Comparison of ENCODE assay signal across 34 cellular contexts in the genomic region with DNA sequence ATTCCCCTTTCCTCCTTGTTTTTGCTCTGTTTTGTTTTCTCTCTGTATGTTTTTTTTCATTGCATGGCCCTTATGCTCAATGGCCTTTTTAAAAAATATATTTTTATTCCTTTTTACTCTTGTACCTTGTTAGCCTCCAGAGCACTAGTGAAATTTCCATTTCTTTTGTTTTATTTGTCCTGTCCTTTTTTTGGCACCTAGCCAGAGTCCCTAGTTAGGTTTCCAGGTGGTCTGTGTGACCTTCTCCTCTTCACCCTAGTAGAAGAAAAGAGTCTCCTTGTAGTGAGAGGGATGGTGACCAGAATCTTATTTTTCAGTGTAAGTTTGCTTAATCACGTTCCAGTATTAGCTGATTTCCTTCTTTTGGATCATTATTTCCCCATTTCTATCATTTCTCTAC.
"Had no signal": no experiment of that assay in that cellular context is flagged by ENCODE, and none has a peak within 500 bp of the region (broad histone marks: within the 10 kb centered on the region; RNA-seq: fewer than 3 reads in every experiment).

No MANE protein-coding gene starts in this region.

- H3K27ac Mint-ChIP-seq: activated B cell treated with CpG ODN at 0.5 μM for 24 hours; activated CD8-positive, alpha-beta T cell treated with anti-CD3 and anti-CD28 coated beads for 36 hours; activated naive CD8-positive, alpha-beta T cell; activated T-helper 17 cell treated with anti-CD3 and anti-CD28 coated beads, Interleukin-2, amount 50 U/mL, for 72 hours; effector memory CD8-positive, alpha-beta T cell; T-helper 17 cell; T-helper 2 cell treated with Interferon-gamma antibody and Interleukin-4, amounts not matched to agents 5 μg/mL and 100 μg/mL, for 36 hours had no signal

- H3K4me3 ChIP-seq: coronary artery, esophagus muscularis mucosa, gastrocnemius medialis, heart left ventricle had no signal

- H3K4me1 ChIP-seq: esophagus muscularis mucosa, foreskin keratinocyte, gastrocnemius medialis had no signal

- H3K4me1 Mint-ChIP-seq: activated B cell treated with CpG ODN at 0.5 μM for 24 hours; activated T-helper 17 cell treated with anti-CD3 and anti-CD28 coated beads, Interleukin-2, amount 50 U/mL, for 72 hours; central memory CD8-positive, alpha-beta T cell had no signal

- H3K27me3 Mint-ChIP-seq: activated B cell treated with CpG ODN at 0.5 μM for 24 hours; activated CD8-positive, alpha-beta T cell treated with anti-CD3 and anti-CD28 coated beads for 36 hours; activated naive CD8-positive, alpha-beta T cell; activated T-helper 17 cell treated with anti-CD3 and anti-CD28 coated beads, Interleukin-2, amount 50 U/mL, for 72 hours; central memory CD8-positive, alpha-beta T cell; effector memory CD8-positive, alpha-beta T cell; T-helper 17 cell had no signal

- H3K27ac ChIP-seq: brain microvascular endothelial cell, coronary artery, esophagus muscularis mucosa, foreskin keratinocyte, gastrocnemius medialis, WERI-Rb-1 had no signal

- H3K27me3 ChIP-seq: brain microvascular endothelial cell, esophagus muscularis mucosa, foreskin keratinocyte, gastrocnemius medialis, heart left ventricle had no signal

- H3K9me3 Mint-ChIP-seq: activated B cell treated with CpG ODN at 0.5 μM for 24 hours; activated CD8-positive, alpha-beta T cell treated with anti-CD3 and anti-CD28 coated beads for 36 hours; activated T-cell treated with anti-CD3 and anti-CD28 coated beads, Interleukin-2, amount 50 U/mL, for 4 hours; activated T-helper 17 cell treated with anti-CD3 and anti-CD28 coated beads, Interleukin-2, amount 50 U/mL, for 72 hours; central memory CD8-positive, alpha-beta T cell; effector memory CD8-positive, alpha-beta T cell; T-helper 2 cell treated with Interferon-gamma antibody and Interleukin-4, amounts not matched to agents 5 μg/mL and 100 μg/mL, for 36 hours had no signal

- DNase-seq: activated B cell treated with CpG ODN at 0.5 μM for 24 hours; activated CD4-positive, alpha-beta T cell treated with anti-CD3 and anti-CD28 coated beads for 48 hours; activated CD4-positive, alpha-beta T cell treated with anti-CD3 and anti-CD28 coated beads, Interleukin-2, amount 50 U/mL, for 1 hour; activated CD4-positive, alpha-beta T cell treated with anti-CD3 and anti-CD28 coated beads, Interleukin-2, amount 50 U/mL, for 48 hours; activated CD8-positive, alpha-beta memory T cell treated with anti-CD3 and anti-CD28 coated beads for 24 hours; activated CD8-positive, alpha-beta T cell treated with anti-CD3 and anti-CD28 coated beads for 36 hours; activated effector memory CD4-positive, alpha-beta T cell treated with Interleukin-2 at 50 U/mL for 16 hours; activated gamma-delta T cell treated with Interleukin-2 at 50 U/mL for 16 hours; activated naive CD4-positive, alpha-beta T cell treated with anti-CD3 and anti-CD28 coated beads, Interleukin-2, amount 50 U/mL, for 16 hours; activated naive CD4-positive, alpha-beta T cell treated with Interleukin-2 at 50 U/mL for 16 hours; activated T-cell treated with anti-CD3 and anti-CD28 coated beads, Interleukin-2, amount 50 U/mL, for 4 hours; amniotic stem cell; anterior cingulate cortex; brain microvascular endothelial cell; dermis blood vessel endothelial cell; effector CD4-positive, alpha-beta T cell; effector memory CD8-positive, alpha-beta T cell; erythroblast; foreskin keratinocyte; gastrocnemius medialis; glutamatergic neuron; heart left ventricle; T-helper 17 cell; T1000; WERI-Rb-1 had no signal

- H3K9me3 ChIP-seq: esophagus muscularis mucosa, gastrocnemius medialis, heart left ventricle had no signal

- H3K36me3 ChIP-seq: WERI-Rb-1 had no signal

- FAIRE-seq: astrocyte, bronchial epithelial cell had no signal

- ATAC-seq: activated CD4-positive, CD25-positive, alpha-beta regulatory T cell treated with anti-CD3 and anti-CD28 coated beads, Interleukin-2, amount 50 U/mL, for 24 hours; activated CD8-positive, alpha-beta T cell treated with anti-CD3 and anti-CD28 coated beads for 36 hours; activated T-cell treated with anti-CD3 and anti-CD28 coated beads, Interleukin-2, amount 50 U/mL, for 4 hours; activated T-helper 17 cell treated with anti-CD3 and anti-CD28 coated beads, Interleukin-2, amount 50 U/mL, for 72 hours; effector memory CD8-positive, alpha-beta T cell; foreskin keratinocyte; gastrocnemius medialis; heart left ventricle; T-helper 17 cell had no signal

- H3K4me3 Mint-ChIP-seq: activated B cell treated with CpG ODN at 0.5 μM for 24 hours; activated CD8-positive, alpha-beta T cell treated with anti-CD3 and anti-CD28 coated beads for 36 hours; activated naive CD8-positive, alpha-beta T cell; activated T-cell treated with anti-CD3 and anti-CD28 coated beads, Interleukin-2, amount 50 U/mL, for 4 hours; activated T-helper 17 cell treated with anti-CD3 and anti-CD28 coated beads, Interleukin-2, amount 50 U/mL, for 72 hours; central memory CD8-positive, alpha-beta T cell; effector memory CD8-positive, alpha-beta T cell; T-helper 17 cell; T-helper 2 cell treated with Interferon-gamma antibody and Interleukin-4, amounts not matched to agents 5 μg/mL and 100 μg/mL, for 36 hours had no signal
